Comparison of ENCODE assay signal across 8 cellular contexts in genomic region chr17:68497885-68498319, GRCh38. TPM values are rescaled to one million over a fixed set of nuclear protein-coding genes. Genes with fewer than 3 reads are reported as not detected.
A peak's percentile ranks its signal among the peaks of the same experiment; 100 is the strongest.
DNase-seq lines count a peak whose midpoint lies in the region; ATAC-seq, FAIRE-seq and TF ChIP-seq lines count a peak whose summit lies in the region.

No MANE protein-coding gene starts in this region.

- no peak overlapping the region for H3K23ac ChIP-seq in neuronal stem cell (ENCODE audit: low read depth, low read length, poor library complexity)

- RAD21 ChIA-PET in GM12878 (lab: Charles Lee; ENCODE audit: unreplicated experiment): interaction anchor here (0.6 to 3.1 kb wide), 14 partner anchors 9 to 848 kb away, joined by 3 to 43 read pairs (median 4); partner anchors contain the start of genes AMZ2, PRKAR1A and WIPI1

- FAIRE-seq in GM12878 (lab: Jason Lieb, UNC): peak; percentile 98

- H2AFZ ChIP-seq in GM12878 (ENCODE audit: control insufficient read depth, low read depth, low read length) (no peak overlapping the region; the same call in 1 of the 2 replicates), neuronal stem cell (ENCODE audit: low read length) (no peak overlapping the region)

- H2BK15ac ChIP-seq in neuronal stem cell (ENCODE audit: low read length): no peak overlapping the region

- no peak overlapping the region for H2AK5ac ChIP-seq in neuronal stem cell (ENCODE audit: low read depth, low read length)

- peak; percentile 66 to 98 for TF ChIP-seq EP300 in GM12878 (IDR thresholded peaks at IDR 0.05; ENCODE audit: borderline replicate concordance in 1 of 2, control insufficient read depth in 1 of 2, low read depth in 2 of 2, low read length in 2 of 2)

- no peak overlapping the region for H4K8ac ChIP-seq in neuronal stem cell (ENCODE audit: low read depth, low read length)

- H3K27me3 ChIP-seq in GM12878 (replicated peaks in 1 of 2; ENCODE audit: control insufficient read depth in 2 of 2, insufficient read depth in 2 of 2, low read length in 1 of 2) (no peaks in the 10 kb centered on the region), prostate gland (replicated peaks; ENCODE audit: insufficient read depth) (no peaks in the 10 kb centered on the region), neuronal stem cell (ENCODE audit: control insufficient read depth in 3 of 3, insufficient read depth in 3 of 3, low read depth in 1 of 3, low read length in 3 of 3) (no peaks in the 10 kb centered on the region)

- in situ Hi-C loops in GM12878 (cut with MboI): no loop called here

- SMC1A ChIA-PET in GM12878 (lab: Charles Lee; ENCODE audit: uncharacterized antibody, unreplicated experiment): interaction anchor here (0.6 to 8.3 kb wide), 26 partner anchors 9 to 727 kb away, joined by 3 to 97 read pairs (median 5); partner anchors contain the start of gene PRKAR1A

- H3K36me3 ChIP-seq in GM12878 (ENCODE audit: control insufficient read depth in 2 of 2, insufficient read depth in 2 of 2, low read length in 1 of 2) (no peaks in the 10 kb centered on the region), prostate gland (no peaks in the 10 kb centered on the region), neuronal stem cell (replicated peaks in 1 of 2; ENCODE audit: control insufficient read depth in 2 of 2, insufficient read depth in 2 of 2, low read length in 2 of 2) (no peaks in the 10 kb centered on the region)

- CTCF ChIA-PET in GM12878 (lab: Yijun Ruan, JAX): interaction anchor here (0.9 to 6.2 kb wide), 20 partner anchors 9 to 478 kb away, joined by 3 to 59 read pairs (median 4); partner anchors contain the start of genes PRKAR1A and WIPI1

- no peak for TF ChIP-seq POLR2A in GM12878 (IDR thresholded peaks at IDR 0.05; ENCODE audit: low read depth, low read length)
- TF ChIP-seq POLR2A in prostate gland (IDR thresholded peaks at IDR 0.05): no peak

- no peaks in the 10 kb centered on the region for H3K79me1 ChIP-seq in neuronal stem cell (ENCODE audit: low read depth, low read length)

- H3K4me1 ChIP-seq in GM12878 (ENCODE audit: control insufficient read depth, insufficient read depth, low read length) (peaks cover 26% of the 10 kb centered on the region), prostate gland (replicated peaks) (no peaks in the 10 kb centered on the region), neuronal stem cell (ENCODE audit: control insufficient read depth in 2 of 2, insufficient read depth in 1 of 2, low read depth in 1 of 2, low read length in 2 of 2) (no peaks in the 10 kb centered on the region)

- TF ChIP-seq RAD21 in GM12878 (IDR thresholded peaks at IDR 0.05; ENCODE audit: insufficient read depth, low read depth, low read length): no peak

- no peak overlapping the region for H2BK120ac ChIP-seq in neuronal stem cell (ENCODE audit: low read depth, low read length)

- POLR2A ChIA-PET in GM12878 (lab: Charles Lee): interaction anchor here (0.6 to 4.4 kb wide), 14 partner anchors 9 to 327 kb away, joined by 3 to 46 read pairs (median 5); partner anchors contain the start of gene PRKAR1A

- intact Hi-C loops in GM12878 (cut with micrococcal nuclease; ENCODE audit: unreplicated experiment): loop anchor here (1.0 kb wide), 1 partner anchor 14 kb away; the partner anchor contains the start of gene PRKAR1A
- intact Hi-C loops in prostate gland (cut with DNase I): no loop called here

- TF ChIP-seq CTCF in GM20000 (IDR thresholded peaks at IDR 0.05; ENCODE audit: extremely low read depth, missing control alignments) (no peak), GM12878 (IDR thresholded peaks at IDR 0.05 in 2 of 3, conservative IDR thresholded peaks at IDR 0.05 in 1 of 3; ENCODE audit: control insufficient read depth in 2 of 3, extremely low read depth in 1 of 3, insufficient read depth in 1 of 3, low read depth in 3 of 3, low read length in 3 of 3) (no peak), prostate gland (IDR thresholded peaks at IDR 0.05) (no peak)

- no peak overlapping the region for H4K91ac ChIP-seq in neuronal stem cell (ENCODE audit: low read depth, low read length, poor library complexity)

- no peak overlapping the region for H3K14ac ChIP-seq in neuronal stem cell (ENCODE audit: low read length)

- H2BK12ac ChIP-seq in neuronal stem cell (ENCODE audit: low read length): no peak overlapping the region

- no TSS peak for BruUV-seq in GM12878 (replicated peaks; lab: Mats Ljungman, UMichigan)

- peak; percentile 74 for DNase-seq in GF-D8 (lab: John Stamatoyannopoulos, UW)
- peak; percentile 85 for DNase-seq in GM20000 (ENCODE audit: low spot score)
- DNase-seq in GM12878 (ENCODE audit: low read depth, low spot score): peak; percentile 94
- DNase-seq in prostate gland (ENCODE audit: low spot score): no peak
- no peak for DNase-seq in neuronal stem cell (ENCODE audit: low spot score)
- no peak for DNase-seq in activated CD4-positive, alpha-beta T cell treated with anti-CD3 and anti-CD28 coated beads, Interleukin-2, amount 50 U/mL, for 4 hours

- H3K27ac ChIP-seq in GM12878 (ENCODE audit: control insufficient read depth, insufficient read depth) (peak overlapping the region; percentile 82), prostate gland (no peak overlapping the region), neuronal stem cell (replicated peaks; ENCODE audit: low read length) (no peak overlapping the region)

- WGBS in GM12878 (ENCODE audit: insufficient coverage, insufficient replicate concordance, low lambda C conversion rate, missing lambda C conversion rate): 0% methylated on average over 3 of the region's 3 CpGs
- WGBS in prostate gland: 7% methylated on average over 3 of the region's 3 CpGs
- no CpG with 5 or more reads among the region's 3 CpGs for WGBS in neuronal stem cell (ENCODE audit: extremely low coverage in 2 of 2, insufficient read length in 2 of 2, insufficient replicate concordance in 1 of 2), 2 donors

- H3K4ac ChIP-seq in neuronal stem cell (ENCODE audit: low read length): no peak overlapping the region

- H3K4me2 ChIP-seq in GM12878 (ENCODE audit: control insufficient read depth, insufficient read depth) (peak overlapping the region; percentile 84), neuronal stem cell (ENCODE audit: insufficient read depth, low read length, poor library complexity, severe bottlenecking) (no peak overlapping the region)

- no peak overlapping the region for H2BK5ac ChIP-seq in neuronal stem cell (ENCODE audit: low read length)

- no peaks in the 10 kb centered on the region for H3K79me2 ChIP-seq in GM12878 (ENCODE audit: control insufficient read depth, insufficient read depth, low read length)

- H3K18ac ChIP-seq in neuronal stem cell (ENCODE audit: low read length): no peak overlapping the region

- ATAC-seq in HG03460 (IDR thresholded peaks at IDR 0.05; ENCODE audit: unreplicated experiment) (peak; percentile 95), GM12878 (peak; percentile 94), SK-N-SH treated with all-trans-retinoic acid at 6 μM for 48 hours (no peak)

- peak overlapping the region; percentile 18; the same call in 1 of the 2 replicates for H3K4me3 ChIP-seq in GM12878
- no peak overlapping the region for H3K4me3 ChIP-seq in prostate gland
- no peak overlapping the region for H3K4me3 ChIP-seq in neuronal stem cell (ENCODE audit: low read length in 2 of 2)

- no peaks in the 10 kb centered on the region for H4K20me1 ChIP-seq in GM12878 (ENCODE audit: control insufficient read depth, insufficient read depth)

- H3K9me3 ChIP-seq in GM12878 (replicated peaks; ENCODE audit: control insufficient read depth, insufficient read depth, low read length): no peaks in the 10 kb centered on the region
- H3K9me3 ChIP-seq in prostate gland: no peaks in the 10 kb centered on the region
- H3K9me3 ChIP-seq in neuronal stem cell (replicated peaks in 1 of 2; ENCODE audit: control insufficient read depth in 2 of 2, insufficient read depth in 1 of 2, low read depth in 1 of 2, low read length in 2 of 2): no peaks in the 10 kb centered on the region

- no peak overlapping the region for H3K9ac ChIP-seq in GM12878 (ENCODE audit: control insufficient read depth, insufficient read depth, low read length)
- no peak overlapping the region for H3K9ac ChIP-seq in neuronal stem cell (ENCODE audit: low read depth, low read length, poor library complexity)

RNA-seq across cellular contexts. Expression of gene PRKAR1A, which starts 14.3 kb away (rescaled TPM):
- total RNA-seq in GM12878 (2013; cell fraction: nucleolus; rRNA removed): 213 and 214 TPM in 2 replicates
- total RNA-seq in GM12878 (2014; rRNA removed): 91.0 and 130 TPM in 2 replicates
- total RNA-seq in GM12878 (2014; rRNA removed; fragmentation: Illumina TruSeq; extraction: Trizol): 129 and 130 TPM in 2 replicates
- total RNA-seq in GM12878 (2021): 164 and 167 TPM in 2 replicates
- 57.5 TPM for polyA plus RNA-seq in GM12878 (2011; ENCODE audit: low read depth)
- 196 and 292 TPM in 2 replicates for polyA plus RNA-seq in GM12878 (2011; rRNA removed)
- 114 and 138 TPM in 2 replicates for polyA plus RNA-seq in GM12878 (2011; cell fraction: cytosol; rRNA removed)
- 115 and 132 TPM in 2 replicates for polyA plus RNA-seq in GM12878 (2011; cell fraction: nucleus; rRNA removed)
- polyA plus RNA-seq in GM12878 (2012): 89.6 and 124 TPM in 2 replicates
- polyA plus RNA-seq in GM12878 (2014; fragmentation: Illumina TruSeq; extraction: Trizol): 120 and 143 TPM in 2 replicates
- polyA plus RNA-seq in GM12878 (2014; fragmentation: Nextera tagmentation; extraction: Ambion mirVana): 10 to 100 TPM; 29.1 to 35.6 TPM
- 111 and 112 TPM in 2 replicates for polyA plus RNA-seq in GM12878 (2014; rRNA removed)
- 100 to 1,000 TPM; 191 to 200 TPM for polyA plus RNA-seq in GM12878 (2016; fragmentation: Nextera tagmentation; extraction: Ambion mirVana)
- polyA minus RNA-seq in GM12878 (2011; rRNA and poly(A)+ RNA removed): 160 and 210 TPM in 2 replicates
- polyA minus RNA-seq in GM12878 (2011; cell fraction: cytosol; rRNA and poly(A)+ RNA removed): 143 and 148 TPM in 2 replicates
- 135 and 198 TPM in 2 replicates for polyA minus RNA-seq in GM12878 (2011; cell fraction: nucleus; rRNA and poly(A)+ RNA removed)
- 100 to 1,000 TPM; 296 to 409 TPM for total RNA-seq in prostate gland
- polyA plus RNA-seq in neuronal stem cell (2013, experiment 1 of 2): 90.5 TPM
- 93.4 TPM for polyA plus RNA-seq in neuronal stem cell (2013, experiment 2 of 2)

RNA-seq across cellular contexts. Expression of gene WIPI1, which starts 40.6 kb away (rescaled TPM):
- 19.9 and 25.9 TPM in 2 replicates for total RNA-seq in GM12878 (2013; cell fraction: nucleolus; rRNA removed)
- 26.9 and 35.0 TPM in 2 replicates for total RNA-seq in GM12878 (2014; rRNA removed)
- total RNA-seq in GM12878 (2014; rRNA removed; fragmentation: Illumina TruSeq; extraction: Trizol): 25.5 and 26.8 TPM in 2 replicates
- total RNA-seq in GM12878 (2021): 23.9 and 24.2 TPM in 2 replicates
- 16.3 TPM for polyA plus RNA-seq in GM12878 (2011; ENCODE audit: low read depth)
- 11.1 and 11.7 TPM in 2 replicates for polyA plus RNA-seq in GM12878 (2011; rRNA removed)
- polyA plus RNA-seq in GM12878 (2011; cell fraction: cytosol; rRNA removed): 12.0 and 13.2 TPM in 2 replicates
- polyA plus RNA-seq in GM12878 (2011; cell fraction: nucleus; rRNA removed): 10.7 and 12.1 TPM in 2 replicates
- 21.1 and 24.4 TPM in 2 replicates for polyA plus RNA-seq in GM12878 (2012)
- polyA plus RNA-seq in GM12878 (2014; fragmentation: Illumina TruSeq; extraction: Trizol): 28.8 and 34.6 TPM in 2 replicates
- polyA plus RNA-seq in GM12878 (2014; fragmentation: Nextera tagmentation; extraction: Ambion mirVana): 1 to 10 TPM; 6.5 to 7.1 TPM
- 26.0 and 37.7 TPM in 2 replicates for polyA plus RNA-seq in GM12878 (2014; rRNA removed)
- polyA plus RNA-seq in GM12878 (2016; fragmentation: Nextera tagmentation; extraction: Ambion mirVana): 10 to 100 TPM; 39.1 to 44.5 TPM
- 13.0 and 14.8 TPM in 2 replicates for polyA minus RNA-seq in GM12878 (2011; rRNA and poly(A)+ RNA removed)
- polyA minus RNA-seq in GM12878 (2011; cell fraction: cytosol; rRNA and poly(A)+ RNA removed): 3.6 and 5.4 TPM in 2 replicates
- polyA minus RNA-seq in GM12878 (2011; cell fraction: nucleus; rRNA and poly(A)+ RNA removed): 6.2 and 8.6 TPM in 2 replicates
- 10 to 100 TPM; 24.2 to 37.7 TPM for total RNA-seq in prostate gland
- 16.5 TPM for polyA plus RNA-seq in neuronal stem cell (2013, experiment 1 of 2)
- polyA plus RNA-seq in neuronal stem cell (2013, experiment 2 of 2): 15.9 TPM

Comparison
In these comparisons a context has a peak if more than half of its experiments do, and no peak if none do; other contexts are left out.
1. DNase-seq: peak in GF-D8 (single experiment), GM20000 (single experiment) and GM12878 (single experiment); none in prostate gland (single experiment), neuronal stem cell (single experiment) and activated CD4-positive, alpha-beta T cell treated with anti-CD3 and anti-CD28 coated beads, Interleukin-2, amount 50 U/mL, for 4 hours (0 of 2).